ENCODE assay signal across 8 cellular contexts in the genomic region with DNA sequence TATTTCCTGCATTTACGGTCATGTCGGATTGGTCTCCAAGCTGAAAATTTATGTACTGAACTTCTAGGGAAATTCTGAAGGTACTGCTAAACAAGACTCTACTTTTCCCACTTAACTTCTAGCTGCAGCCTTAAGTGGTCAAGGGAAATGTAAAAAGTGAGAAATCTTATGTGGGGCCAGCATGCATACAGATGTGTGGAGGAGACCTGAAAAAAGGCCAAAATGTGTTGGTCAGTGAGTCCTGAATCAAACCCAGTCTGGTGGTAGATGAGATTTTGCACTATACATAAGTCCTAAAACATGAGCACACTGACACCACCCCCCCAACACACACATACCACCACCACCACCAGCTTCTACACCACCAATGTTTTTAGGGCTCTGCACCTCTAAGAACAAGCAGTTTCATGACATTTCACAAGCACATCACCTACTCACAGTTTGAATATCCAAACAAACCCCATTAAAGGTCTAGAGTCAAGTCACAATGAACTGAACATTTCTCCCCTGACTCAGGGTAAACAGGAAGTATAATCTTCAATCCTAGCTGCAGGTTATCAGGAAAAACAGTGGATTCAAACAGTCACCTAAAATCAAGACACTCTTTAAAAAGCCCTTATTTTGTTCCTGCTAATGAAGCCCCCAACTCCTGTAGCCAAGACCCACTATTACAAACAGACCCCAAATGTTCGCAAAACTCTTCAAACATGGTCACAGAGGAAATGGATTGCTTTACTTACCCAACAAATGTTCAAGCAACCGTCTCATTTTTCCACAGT. TPM values are rescaled to one million over a fixed set of nuclear protein-coding genes. Genes with fewer than 3 reads are reported as not detected.
A peak's percentile ranks its signal among the peaks of the same experiment; 100 is the strongest.
DNase-seq lines count a peak whose midpoint lies in the region; ATAC-seq and TF ChIP-seq lines count a peak whose summit lies in the region.

No MANE protein-coding gene starts in this region.

- H3K27ac ChIP-seq in HCT116 (ENCODE audit: low read depth, low read length), result no peak overlapping the region
- no peak overlapping the region for H3K27ac ChIP-seq in SJCRH30

- ATAC-seq in HCT116 (no peak), HG02642 (IDR thresholded peaks at IDR 0.05; ENCODE audit: poor library complexity, unreplicated experiment) (no peak), GM18907 (IDR thresholded peaks at IDR 0.05; ENCODE audit: unreplicated experiment) (no peak)

- H3K4me3 ChIP-seq in HCT116 (replicated peaks in 1 of 2; ENCODE audit: low read depth in 1 of 2, low read length in 2 of 2), result peak overlapping the region; percentile 53 to 60
- peak overlapping the region; percentile 56 for H3K4me3 ChIP-seq in SJCRH30
- peak overlapping the region; percentile 67 for H3K4me3 ChIP-seq in skeletal muscle satellite cell (ENCODE audit: low read length)

- no peak for TF ChIP-seq POLR2A in HCT116 (IDR thresholded peaks at IDR 0.05; ENCODE audit: borderline replicate concordance, extremely low read depth, insufficient read depth, insufficient read length)
- TF ChIP-seq POLR2A in erythroblast (IDR thresholded peaks at IDR 0.05; ENCODE audit: low read length), result peak; percentile 30

- no peak overlapping the region for H2AFZ ChIP-seq in HCT116 (ENCODE audit: low read depth, low read length, poor library complexity, severe bottlenecking)

- no peaks in the 10 kb centered on the region for H3K9me3 ChIP-seq in HCT116 (ENCODE audit: control insufficient read depth in 1 of 2, insufficient read depth in 1 of 2, low read depth in 1 of 2, low read length in 2 of 2)
- no peaks in the 10 kb centered on the region for H3K9me3 ChIP-seq in SJCRH30 (replicated peaks)
- H3K9me3 ChIP-seq in skeletal muscle satellite cell (replicated peaks; ENCODE audit: low read length), result no peaks in the 10 kb centered on the region

- RAD21 ChIA-PET in HCT116 (lab: Charles Lee; ENCODE audit: low non-redundant PET in 1 of 2, low total read pairs in 2 of 2, uncharacterized antibody in 2 of 2, unreplicated experiment in 2 of 2), result interaction anchor here in 1 of 2 experiments (0.5 to 1.0 kb wide), 2 partner anchors 29 to 35 kb away, joined by 3 read pairs; no protein-coding TSS in a partner anchor

- TSS peak; percentile 34 for BruUV-seq in HCT116 (replicated peaks; lab: Mats Ljungman, UMichigan)

- H3K4me2 ChIP-seq in HCT116 (ENCODE audit: low read length), result peak overlapping the region; percentile 89
- peak overlapping the region; percentile 91 for H3K4me2 ChIP-seq in skeletal muscle satellite cell (ENCODE audit: low read length)

- POLR2A ChIA-PET in HCT116 (lab: Charles Lee), result no interaction called here

- H3K79me2 ChIP-seq in HCT116 (ENCODE audit: insufficient read depth, low read length), result peaks cover 63% of the 10 kb centered on the region

- H3K36me3 ChIP-seq in HCT116 (ENCODE audit: control insufficient read depth in 1 of 2, insufficient read depth in 2 of 2, low read length in 2 of 2) (no peaks in the 10 kb centered on the region; a peak in 1 of 4 replicates), SJCRH30 (peaks cover 19% of the 10 kb centered on the region), skeletal muscle satellite cell (ENCODE audit: insufficient read depth, low read length) (peaks cover 17% of the 10 kb centered on the region)

- no peaks in the 10 kb centered on the region for H3K9me2 ChIP-seq in HCT116 (ENCODE audit: insufficient read depth)

- H3K9ac ChIP-seq in HCT116 (ENCODE audit: low read length), result peak overlapping the region; percentile 84
- H3K9ac ChIP-seq in skeletal muscle satellite cell (ENCODE audit: low read depth, low read length), result peak overlapping the region; percentile 89

- H3K4me1 ChIP-seq in HCT116 (ENCODE audit: control insufficient read depth in 1 of 2, insufficient read depth in 2 of 2, low read length in 2 of 2), result peaks cover 58 to 64% of the 10 kb centered on the region in 2 experiments
- peaks cover 46% of the 10 kb centered on the region for H3K4me1 ChIP-seq in SJCRH30
- H3K4me1 ChIP-seq in skeletal muscle satellite cell (ENCODE audit: control insufficient read depth, insufficient read depth, low read length), result peaks cover 100% of the 10 kb centered on the region

- H3K27me3 ChIP-seq in HCT116 (ENCODE audit: insufficient read depth, low read length) (no peaks in the 10 kb centered on the region), SJCRH30 (no peaks in the 10 kb centered on the region), skeletal muscle satellite cell (ENCODE audit: control insufficient read depth, insufficient read depth, low read length) (no peaks in the 10 kb centered on the region)

- no peaks in the 10 kb centered on the region for H4K20me1 ChIP-seq in HCT116 (ENCODE audit: insufficient read depth)

- TF ChIP-seq RAD21 in HCT116 (IDR thresholded peaks at IDR 0.05; ENCODE audit: low read depth), result no peak

- DNase-seq in HCT116 (ENCODE audit: low read depth, low spot score) (no peak), SJCRH30 (no peak), erythroblast (lab: John Stamatoyannopoulos, UW) (peak; percentile 75 to 84), NCI-H82 (lab: John Stamatoyannopoulos, UW) (no peak)
- no peak for DNase-seq in stimulated activated CD4-positive, alpha-beta T cell treated with anti-CD3 and anti-CD28 coated beads, Interleukin-4, amount 100 ng/mL, for 4 hours

- intact Hi-C loops in HCT116 (cut with micrococcal nuclease), result no loop called here

- no peak for TF ChIP-seq CTCF in HCT116 (IDR thresholded peaks at IDR 0.05 in 2 of 3, conservative IDR thresholded peaks at IDR 0.05 in 1 of 3; ENCODE audit: borderline replicate concordance in 1 of 3, insufficient read depth in 1 of 3, low read depth in 2 of 3, low read length in 2 of 3)

- CTCF ChIA-PET in HCT116 (lab: Charles Lee), result interaction anchor here (3.1 kb wide), 1 partner anchor 29 kb away, joined by 13 read pairs; no protein-coding TSS in a partner anchor

TF ChIP-seq in HCT116, 20 proteins besides CTCF, POLR2A, EP300 and RAD21:
- TF ChIP-seq ZNF274 (IDR thresholded peaks at IDR 0.05; ENCODE audit: low read depth, low read length), result no peak
- TF ChIP-seq, protein P1, sequence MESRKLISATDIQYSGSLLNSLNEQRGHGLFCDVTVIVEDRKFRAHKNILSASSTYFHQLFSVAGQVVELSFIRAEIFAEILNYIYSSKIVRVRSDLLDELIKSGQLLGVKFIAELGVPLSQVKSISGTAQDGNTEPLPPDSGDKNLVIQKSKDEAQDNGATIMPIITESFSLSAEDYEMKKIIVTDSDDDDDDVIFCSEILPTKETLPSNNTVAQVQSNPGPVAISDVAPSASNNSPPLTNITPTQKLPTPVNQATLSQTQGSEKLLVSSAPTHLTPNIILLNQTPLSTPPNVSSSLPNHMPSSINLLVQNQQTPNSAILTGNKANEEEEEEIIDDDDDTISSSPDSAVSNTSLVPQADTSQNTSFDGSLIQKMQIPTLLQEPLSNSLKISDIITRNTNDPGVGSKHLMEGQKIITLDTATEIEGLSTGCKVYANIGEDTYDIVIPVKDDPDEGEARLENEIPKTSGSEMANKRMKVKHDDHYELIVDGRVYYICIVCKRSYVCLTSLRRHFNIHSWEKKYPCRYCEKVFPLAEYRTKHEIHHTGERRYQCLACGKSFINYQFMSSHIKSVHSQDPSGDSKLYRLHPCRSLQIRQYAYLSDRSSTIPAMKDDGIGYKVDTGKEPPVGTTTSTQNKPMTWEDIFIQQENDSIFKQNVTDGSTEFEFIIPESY (IDR thresholded peaks at IDR 0.05; ENCODE audit: extremely low read depth, insufficient replicate concordance, low read length), result no peak
- no peak for TF ChIP-seq JUND (IDR thresholded peaks at IDR 0.05)

RNA-seq across cellular contexts. Expression of a gene that starts 1.6 kb away (rescaled TPM):
- total RNA-seq in HCT116 (2021; ENCODE audit: unreplicated experiment), result 29.0 TPM
- polyA plus RNA-seq in HCT116 (2012), result 16.1 and 18.2 TPM in 2 replicates
- total RNA-seq in SJCRH30 (2014; rRNA removed; shearing (Covaris generic)), result 45.4 and 45.8 TPM in 2 replicates
- 40.1 and 50.0 TPM in 2 replicates for total RNA-seq in skeletal muscle satellite cell (2012; rRNA removed)

Comparison
In these comparisons a context has a peak if more than half of its experiments do, and no peak if none do; other contexts are left out.
1. DNase-seq: peak in erythroblast (2 of 2); none in HCT116 (single experiment), SJCRH30 (0 of 2), stimulated activated CD4-positive, alpha-beta T cell treated with anti-CD3 and anti-CD28 coated beads, Interleukin-4, amount 100 ng/mL, for 4 hours (0 of 2) and NCI-H82 (single experiment).
2. Peak in every context shown above with its lines, with median percentiles within 50 percentile points of each other: H3K4me3 ChIP-seq.